8 cellular contexts compared by ENCODE assay signal in genomic region chr2:219433666-219434467, GRCh38. TPM values are rescaled to one million over a fixed set of nuclear protein-coding genes. Genes with fewer than 3 reads are reported as not detected.
DNase-seq lines count a peak whose midpoint lies in the region; ATAC-seq and TF ChIP-seq lines count a peak whose summit lies in the region.

No MANE protein-coding gene starts in this region.

- no peaks in the 10 kb centered on the region for H3K27me3 ChIP-seq in HAP-1 (ENCODE audit: low read depth)

- H3K4me3 ChIP-seq in AG10803 (ENCODE audit: low read length) (no peak overlapping the region), HAP-1 (no peak overlapping the region)

- intact Hi-C loops in Right ventricle myocardium superior (cut with DNase I) = no loop called here

- H3K27ac Mint-ChIP-seq in T-helper 17 cell = no peak overlapping the region

- no peak overlapping the region for H3K4me3 Mint-ChIP-seq in T-helper 17 cell

- H3K36me3 Mint-ChIP-seq in T-helper 17 cell (ENCODE audit: low read depth) = peaks cover 4% of the 10 kb centered on the region

- DNase-seq in AG10803 (ENCODE audit: low read depth) (peak; percentile 66), HAP-1 (ENCODE audit: low spot score in 2 of 2) (peak; percentile 58 to 82), T-helper 17 cell (no peak), Right ventricle myocardium superior (peak; percentile 47), NCI-H526 treated with DMSO at 0.1 percent for 48 hours (lab: John Stamatoyannopoulos, UW) (no peak), cortex of kidney (lab: John Stamatoyannopoulos, UW) (no peak)
- peak; percentile 40 for DNase-seq in stimulated activated CD4-positive, alpha-beta T cell treated with anti-CD3 and anti-CD28 coated beads, Interleukin-4, amount 100 ng/mL, for 1 hour

- no peaks in the 10 kb centered on the region for H3K36me3 ChIP-seq in HAP-1 (replicated peaks)

- no peaks in the 10 kb centered on the region for H3K9me3 ChIP-seq in HAP-1
- no peaks in the 10 kb centered on the region for H3K9me3 ChIP-seq in T-helper 17 cell (ENCODE audit: control insufficient read depth, low read length, poor library complexity, severe bottlenecking)

- in situ Hi-C loops in HAP-1 (cut with MboI; ENCODE audit: low sequenced_read_pairs) = no loop called here

- peaks cover 4% of the 10 kb centered on the region for H3K4me1 Mint-ChIP-seq in T-helper 17 cell

- peaks cover 15% of the 10 kb centered on the region for H3K27me3 Mint-ChIP-seq in T-helper 17 cell

- ATAC-seq in T-helper 17 cell = peak; percentile 40
- peak; percentile 42 for ATAC-seq in Right ventricle myocardium superior (ENCODE audit: poor library complexity)
- ATAC-seq in HG03469 (IDR thresholded peaks at IDR 0.05; ENCODE audit: unreplicated experiment) = no peak

- H3K4me1 ChIP-seq in HAP-1 = peaks cover 2% of the 10 kb centered on the region; the same call in 1 of the 2 replicates

- peak; percentile 57 for TF ChIP-seq CTCF in AG10803 (conservative IDR thresholded peaks at IDR 0.05; ENCODE audit: low read length)

RNA-seq across cellular contexts. Expression of gene SPEG, which starts 0.8 kb away (rescaled TPM):
- total RNA-seq in T-helper 17 cell (1 to 10 TPM; 7.3 to 8.4 TPM), Right ventricle myocardium superior (103 TPM)

RNA-seq across cellular contexts. Expression of gene DES, which starts 15.7 kb away (rescaled TPM):
- not detected for total RNA-seq in T-helper 17 cell
- 12,920 TPM for total RNA-seq in Right ventricle myocardium superior

RNA-seq across cellular contexts. Expression of gene DNPEP, which starts 46.2 kb away (rescaled TPM):
- total RNA-seq in T-helper 17 cell = 100 to 1,000 TPM in 1 of 2 donors, 10 to 100 TPM in 1; 81.3 to 107 TPM
- 76.5 TPM for total RNA-seq in Right ventricle myocardium superior

Comparison
In these comparisons a context has a peak if more than half of its experiments do, and no peak if none do; other contexts are left out.
1. DNase-seq: peak in AG10803 (single experiment), HAP-1 (2 of 2), Right ventricle myocardium superior (single experiment) and stimulated activated CD4-positive, alpha-beta T cell treated with anti-CD3 and anti-CD28 coated beads, Interleukin-4, amount 100 ng/mL, for 1 hour (single experiment); none in T-helper 17 cell (0 of 3), NCI-H526 treated with DMSO at 0.1 percent for 48 hours (single experiment) and cortex of kidney (single experiment).
2. RNA of gene SPEG, which starts 0.8 kb away (total RNA-seq): 103 TPM in Right ventricle myocardium superior (single experiment); 7.3 to 8.4 TPM in T-helper 17 cell; every median in the first group is over 10 times any median in the second.
3. RNA of gene DES, which starts 15.7 kb away (total RNA-seq): 12,920 TPM in Right ventricle myocardium superior (single experiment); not detected in T-helper 17 cell; every median in the first group is over 1,000 times any median in the second.